In genomic region chr10:30705625-30706149, GRCh38 we compare ENCODE assay signal across 8 cellular contexts.
DNase-seq lines count a peak whose midpoint lies in the region; ATAC-seq and TF ChIP-seq lines count a peak whose summit lies in the region.

No MANE protein-coding gene starts in this region.

- no peaks in the 10 kb centered on the region for H3K9me3 Mint-ChIP-seq in CD8-positive, alpha-beta memory T cell
- H3K9me3 Mint-ChIP-seq in activated naive CD8-positive, alpha-beta T cell treated with anti-CD3 and anti-CD28 coated beads, Interleukin-2, amount 50 U/mL, for 24 hours: no peaks in the 10 kb centered on the region

- H3K4me1 Mint-ChIP-seq in CD8-positive, alpha-beta memory T cell: peaks cover 45 to 59% (median 55%) of the 10 kb centered on the region in 3 donors
- peaks cover 67% of the 10 kb centered on the region for H3K4me1 Mint-ChIP-seq in activated naive CD8-positive, alpha-beta T cell treated with anti-CD3 and anti-CD28 coated beads, Interleukin-2, amount 50 U/mL, for 24 hours

- H3K4me1 ChIP-seq in CD8-positive, alpha-beta memory T cell (ENCODE audit: insufficient read depth, low read length): peaks cover 54% of the 10 kb centered on the region
- H3K4me1 ChIP-seq in psoas muscle (no peaks in the 10 kb centered on the region), BE2C (peaks cover 7% of the 10 kb centered on the region)

- H3K9me3 ChIP-seq in CD8-positive, alpha-beta memory T cell (ENCODE audit: low read length): no peaks in the 10 kb centered on the region
- H3K9me3 ChIP-seq in psoas muscle (no peaks in the 10 kb centered on the region), BE2C (no peaks in the 10 kb centered on the region), MG63 (no peaks in the 10 kb centered on the region)

- CTCF ChIA-PET in CD8-positive, alpha-beta memory T cell (lab: Charles Lee): interaction anchor here (1.9 to 2.8 kb wide), 2 partner anchors 18 to 35 kb away, joined by 6 to 7 read pairs; no protein-coding TSS in a partner anchor

- H3K36me3 Mint-ChIP-seq in CD8-positive, alpha-beta memory T cell: peaks cover 0 to 11% (median 0%) of the 10 kb centered on the region in 3 donors
- peaks cover 5% of the 10 kb centered on the region for H3K36me3 Mint-ChIP-seq in activated naive CD8-positive, alpha-beta T cell treated with anti-CD3 and anti-CD28 coated beads, Interleukin-2, amount 50 U/mL, for 24 hours (ENCODE audit: low read depth)

- ATAC-seq in GM19455 (IDR thresholded peaks at IDR 0.05; ENCODE audit: unreplicated experiment) (peak; percentile 16), HG03280 (IDR thresholded peaks at IDR 0.05; ENCODE audit: unreplicated experiment) (peak; percentile 20), psoas muscle (no peak)
- no peak for ATAC-seq in activated naive CD8-positive, alpha-beta T cell treated with anti-CD3 and anti-CD28 coated beads, Interleukin-2, amount 50 U/mL, for 24 hours

- H3K4me3 Mint-ChIP-seq in CD8-positive, alpha-beta memory T cell: peak overlapping the region; percentile 88 to 96 (median 89)
- H3K4me3 Mint-ChIP-seq in activated naive CD8-positive, alpha-beta T cell treated with anti-CD3 and anti-CD28 coated beads, Interleukin-2, amount 50 U/mL, for 24 hours: peak overlapping the region; percentile 85

- no peaks in the 10 kb centered on the region for H3K27me3 ChIP-seq in CD8-positive, alpha-beta memory T cell (ENCODE audit: insufficient read depth, low read length, poor library complexity, severe bottlenecking)
- H3K27me3 ChIP-seq in psoas muscle (ENCODE audit: insufficient read depth in 3 of 3, low read length in 2 of 3) (peaks cover 0 to 3% (median 2%) of the 10 kb centered on the region in 3 donors), BE2C (no peaks in the 10 kb centered on the region), MG63 (no peaks in the 10 kb centered on the region)

- H3K27ac Mint-ChIP-seq in CD8-positive, alpha-beta memory T cell: peak overlapping the region; percentile 90 to 99 (median 95)
- peak overlapping the region; percentile 96 for H3K27ac Mint-ChIP-seq in activated naive CD8-positive, alpha-beta T cell treated with anti-CD3 and anti-CD28 coated beads, Interleukin-2, amount 50 U/mL, for 24 hours

- peak overlapping the region; percentile 51 for H3K27ac ChIP-seq in CD8-positive, alpha-beta memory T cell (ENCODE audit: low read depth, low read length)
- H3K27ac ChIP-seq in psoas muscle: no peak overlapping the region

- no peaks in the 10 kb centered on the region for H3K36me3 ChIP-seq in CD8-positive, alpha-beta memory T cell (ENCODE audit: insufficient read depth, low read length)
- H3K36me3 ChIP-seq in psoas muscle (ENCODE audit: insufficient read depth in 1 of 2, low read depth in 1 of 2): no peaks in the 10 kb centered on the region
- H3K36me3 ChIP-seq in BE2C: no peaks in the 10 kb centered on the region
- no peaks in the 10 kb centered on the region for H3K36me3 ChIP-seq in MG63

- intact Hi-C loops in psoas muscle (cut with DNase I): no loop called here

- H3K4me3 ChIP-seq in CD8-positive, alpha-beta memory T cell (ENCODE audit: low read length): peak overlapping the region; percentile 83
- H3K4me3 ChIP-seq in psoas muscle: no peak overlapping the region
- H3K4me3 ChIP-seq in BE2C (ENCODE audit: low read depth, low read length): no peak overlapping the region
- no peak overlapping the region for H3K4me3 ChIP-seq in foreskin fibroblast (ENCODE audit: low read depth in 1 of 2, low read length in 2 of 2)
- H3K4me3 ChIP-seq in MG63: no peak overlapping the region

- no peaks in the 10 kb centered on the region for H3K27me3 Mint-ChIP-seq in CD8-positive, alpha-beta memory T cell
- no peaks in the 10 kb centered on the region for H3K27me3 Mint-ChIP-seq in activated naive CD8-positive, alpha-beta T cell treated with anti-CD3 and anti-CD28 coated beads, Interleukin-2, amount 50 U/mL, for 24 hours

- DNase-seq in CD8-positive, alpha-beta memory T cell: no peak
- DNase-seq in activated naive CD8-positive, alpha-beta T cell treated with anti-CD3 and anti-CD28 coated beads, Interleukin-2, amount 50 U/mL, for 24 hours: peak; percentile 33
- DNase-seq in psoas muscle (no peak), BE2C (no peak), foreskin fibroblast (no peak), MG63 (no peak)

- POLR2A ChIA-PET in CD8-positive, alpha-beta memory T cell (lab: Charles Lee): no interaction called here

- no peak for TF ChIP-seq CTCF in psoas muscle (IDR thresholded peaks at IDR 0.05)
- TF ChIP-seq CTCF in BE2C (IDR thresholded peaks at IDR 0.05; ENCODE audit: low read depth, low read length): no peak
- no peak for TF ChIP-seq CTCF in foreskin fibroblast (IDR thresholded peaks at IDR 0.05; ENCODE audit: low read depth, low read length)

- 80 to 84% (median 83%) methylated on average over 9 of the region's 9 CpGs for WGBS in psoas muscle, 3 donors

Comparison
In these comparisons a context has a peak if more than half of its experiments do, and no peak if none do; other contexts are left out.
1. ATAC-seq: peak in GM19455 (single experiment) and HG03280 (single experiment); none in activated naive CD8-positive, alpha-beta T cell treated with anti-CD3 and anti-CD28 coated beads, Interleukin-2, amount 50 U/mL, for 24 hours (single experiment) and psoas muscle (0 of 4).